Comparison of ENCODE assay signal across 6 cellular contexts in the genomic region with DNA sequence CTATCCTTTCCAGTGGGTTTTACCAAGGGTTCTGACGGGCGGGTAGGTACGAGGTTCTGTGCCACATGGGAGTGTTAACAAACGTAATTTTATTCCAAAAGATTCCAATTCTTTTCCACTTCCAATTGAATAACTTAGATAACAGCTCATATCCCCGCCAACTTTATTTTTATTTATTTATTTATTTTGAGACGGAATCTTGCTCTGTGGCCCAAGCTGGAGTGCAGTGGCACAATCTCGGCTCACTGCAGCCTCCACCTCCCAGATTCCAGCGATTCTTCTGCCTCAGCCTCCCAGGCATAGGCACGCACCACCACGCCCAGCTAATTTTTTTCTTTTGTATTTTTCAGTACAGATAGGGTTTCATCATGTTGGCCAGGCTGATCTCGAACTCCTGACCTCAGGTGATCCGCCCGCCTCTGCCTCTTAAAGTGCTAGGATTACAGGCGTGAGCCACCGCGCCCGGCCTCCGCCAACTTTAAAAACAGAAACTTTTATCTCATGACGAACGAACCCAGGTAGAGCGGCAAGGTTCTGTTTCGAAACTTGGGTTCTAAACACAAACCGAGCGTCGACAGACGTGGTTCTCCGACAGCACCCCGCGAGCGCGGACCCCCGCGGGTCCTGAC. TPM values are rescaled to one million over a fixed set of nuclear protein-coding genes. Genes with fewer than 3 reads are reported as not detected.
DNase-seq lines count a peak whose midpoint lies in the region; ATAC-seq, FAIRE-seq and TF ChIP-seq lines count a peak whose summit lies in the region.

No MANE protein-coding gene starts in this region.

- TF ChIP-seq EP300 in neural cell (conservative IDR thresholded peaks at IDR 0.05; ENCODE audit: poor library complexity, severe bottlenecking), result no peak

- no peak overlapping the region for H3K4me2 ChIP-seq in neural cell (ENCODE audit: low read length)

- H3K4me3 Mint-ChIP-seq in brain, result peak overlapping the region; percentile 84 to 93 (median 89)

- H3K27ac Mint-ChIP-seq in brain, result peak overlapping the region; percentile 72 to 90 (median 87)

- no peak for ATAC-seq in HG03045 (IDR thresholded peaks at IDR 0.05; ENCODE audit: unreplicated experiment)

- TF ChIP-seq CTCF in AG10803 (conservative IDR thresholded peaks at IDR 0.05; ENCODE audit: low read length) (no peak), NB4 (IDR thresholded peaks at IDR 0.05; ENCODE audit: low read depth, low read length) (no peak), brain (conservative IDR thresholded peaks at IDR 0.05) (no peak), neural cell (IDR thresholded peaks at IDR 0.05; ENCODE audit: poor library complexity, severe bottlenecking) (no peak)

- H3K4me3 ChIP-seq in AG10803 (ENCODE audit: low read length) (peak overlapping the region; percentile 73), NB4 (ENCODE audit: low read depth, low read length) (peak overlapping the region; percentile 76), neural cell (ENCODE audit: low read length) (peak overlapping the region; percentile 64)

- peaks cover 4% of the 10 kb centered on the region for H3K79me2 ChIP-seq in neural cell (replicated peaks; ENCODE audit: insufficient read depth, low read length)

- H3K9ac ChIP-seq in neural cell (ENCODE audit: low read length), result peak overlapping the region; percentile 59

- H3K9me3 Mint-ChIP-seq in brain, result no peaks in the 10 kb centered on the region

- H3K9me3 ChIP-seq in neural cell (ENCODE audit: low read length), result no peaks in the 10 kb centered on the region

- no peaks in the 10 kb centered on the region for H4K20me1 ChIP-seq in neural cell (ENCODE audit: insufficient read depth)

- peaks cover 27% of the 10 kb centered on the region for H3K36me3 Mint-ChIP-seq in brain

- no peak for FAIRE-seq in H54 (lab: Jason Lieb, UNC)

- no peaks in the 10 kb centered on the region for H3K27me3 ChIP-seq in neural cell (ENCODE audit: insufficient read depth, low read depth, low read length)

- no peak overlapping the region for H3K27ac ChIP-seq in neural cell (ENCODE audit: low read length)

- no peaks in the 10 kb centered on the region for H3K9me2 ChIP-seq in neural cell (ENCODE audit: insufficient read depth, low read length)

- DNase-seq in AG10803 (ENCODE audit: low read depth) (peak; percentile 38), NB4 (ENCODE audit: low read depth) (no peak), H54 (ENCODE audit: insufficient read length, low spot score) (no peak)

- H3K4me1 Mint-ChIP-seq in brain, result peaks cover 7% of the 10 kb centered on the region

- no peak overlapping the region for H2AFZ ChIP-seq in neural cell (ENCODE audit: low read depth, low read length)

- no peaks in the 10 kb centered on the region for H3K36me3 ChIP-seq in neural cell (ENCODE audit: insufficient read depth, low read length)

- peaks cover 3% of the 10 kb centered on the region for H3K27me3 Mint-ChIP-seq in brain

- no peak for TF ChIP-seq RAD21 in neural cell (conservative IDR thresholded peaks at IDR 0.05)

- no peak for TF ChIP-seq POLR2A in NB4 (IDR thresholded peaks at IDR 0.05; ENCODE audit: extremely low read depth, insufficient read length)
- TF ChIP-seq POLR2A in H54 (IDR thresholded peaks at IDR 0.05; ENCODE audit: low read depth, low read length), result no peak

- no peaks in the 10 kb centered on the region for H3F3A ChIP-seq in neural cell (ENCODE audit: insufficient read depth, low read length, poor library complexity, severe bottlenecking)

TF ChIP-seq in neural cell, 6 proteins besides CTCF, POLR2A, EP300 and RAD21:
- TF ChIP-seq SMC3 (conservative IDR thresholded peaks at IDR 0.05; ENCODE audit: poor library complexity) (no peak), TAF1 (IDR thresholded peaks at IDR 0.05; ENCODE audit: low read depth) (no peak), EZH2 (IDR thresholded peaks at IDR 0.05; ENCODE audit: borderline replicate concordance, insufficient read depth, low read length, poor library complexity, severe bottlenecking) (no peak), MXI1 (conservative IDR thresholded peaks at IDR 0.05; ENCODE audit: poor library complexity, severe bottlenecking) (no peak), POLR2AphosphoS5 (IDR thresholded peaks at IDR 0.05) (no peak)
- TF ChIP-seq, protein P1, sequence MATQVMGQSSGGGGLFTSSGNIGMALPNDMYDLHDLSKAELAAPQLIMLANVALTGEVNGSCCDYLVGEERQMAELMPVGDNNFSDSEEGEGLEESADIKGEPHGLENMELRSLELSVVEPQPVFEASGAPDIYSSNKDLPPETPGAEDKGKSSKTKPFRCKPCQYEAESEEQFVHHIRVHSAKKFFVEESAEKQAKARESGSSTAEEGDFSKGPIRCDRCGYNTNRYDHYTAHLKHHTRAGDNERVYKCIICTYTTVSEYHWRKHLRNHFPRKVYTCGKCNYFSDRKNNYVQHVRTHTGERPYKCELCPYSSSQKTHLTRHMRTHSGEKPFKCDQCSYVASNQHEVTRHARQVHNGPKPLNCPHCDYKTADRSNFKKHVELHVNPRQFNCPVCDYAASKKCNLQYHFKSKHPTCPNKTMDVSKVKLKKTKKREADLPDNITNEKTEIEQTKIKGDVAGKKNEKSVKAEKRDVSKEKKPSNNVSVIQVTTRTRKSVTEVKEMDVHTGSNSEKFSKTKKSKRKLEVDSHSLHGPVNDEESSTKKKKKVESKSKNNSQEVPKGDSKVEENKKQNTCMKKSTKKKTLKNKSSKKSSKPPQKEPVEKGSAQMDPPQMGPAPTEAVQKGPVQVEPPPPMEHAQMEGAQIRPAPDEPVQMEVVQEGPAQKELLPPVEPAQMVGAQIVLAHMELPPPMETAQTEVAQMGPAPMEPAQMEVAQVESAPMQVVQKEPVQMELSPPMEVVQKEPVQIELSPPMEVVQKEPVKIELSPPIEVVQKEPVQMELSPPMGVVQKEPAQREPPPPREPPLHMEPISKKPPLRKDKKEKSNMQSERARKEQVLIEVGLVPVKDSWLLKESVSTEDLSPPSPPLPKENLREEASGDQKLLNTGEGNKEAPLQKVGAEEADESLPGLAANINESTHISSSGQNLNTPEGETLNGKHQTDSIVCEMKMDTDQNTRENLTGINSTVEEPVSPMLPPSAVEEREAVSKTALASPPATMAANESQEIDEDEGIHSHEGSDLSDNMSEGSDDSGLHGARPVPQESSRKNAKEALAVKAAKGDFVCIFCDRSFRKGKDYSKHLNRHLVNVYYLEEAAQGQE (IDR thresholded peaks at IDR 0.05; ENCODE audit: borderline replicate concordance), result no peak

RNA-seq across cellular contexts. Expression of a gene that starts 0.6 kb away (rescaled TPM):
- polyA plus RNA-seq in brain (ENCODE audit: insufficient read depth, low read depth, low replicate concordance) (133 TPM), neural cell (33.1 and 35.3 TPM in 2 replicates)
- polyA minus RNA-seq in neural cell, result 12.9 and 13.7 TPM in 2 replicates

RNA-seq across cellular contexts. Expression of a gene that starts 14.5 kb away (rescaled TPM):
- polyA plus RNA-seq in brain (ENCODE audit: insufficient read depth, low read depth, low replicate concordance) (0.71 TPM), neural cell (10.2 and 10.9 TPM in 2 replicates)
- 3.2 and 3.9 TPM in 2 replicates for polyA minus RNA-seq in neural cell

RNA-seq across cellular contexts. Expression of a gene that starts 17.2 kb away (rescaled TPM):
- polyA plus RNA-seq in brain (ENCODE audit: insufficient read depth, low read depth, low replicate concordance) (315 TPM), neural cell (180 and 195 TPM in 2 replicates)
- 109 and 124 TPM in 2 replicates for polyA minus RNA-seq in neural cell

RNA-seq across cellular contexts. Expression of a gene that starts 27.4 kb away (rescaled TPM):
- polyA plus RNA-seq in brain (ENCODE audit: insufficient read depth, low read depth, low replicate concordance) (20.9 TPM), neural cell (64.9 and 81.6 TPM in 2 replicates)
- 40.6 and 46.5 TPM in 2 replicates for polyA minus RNA-seq in neural cell

RNA-seq across cellular contexts. Expression of a gene that starts 36.1 kb away (rescaled TPM):
- 16.7 TPM for polyA plus RNA-seq in brain (ENCODE audit: insufficient read depth, low read depth, low replicate concordance)
- polyA plus RNA-seq in neural cell, result 42.2 and 44.1 TPM in 2 replicates
- 18.5 and 20.5 TPM in 2 replicates for polyA minus RNA-seq in neural cell
